1 cellular context compared by ENCODE assay signal in the genomic region with DNA sequence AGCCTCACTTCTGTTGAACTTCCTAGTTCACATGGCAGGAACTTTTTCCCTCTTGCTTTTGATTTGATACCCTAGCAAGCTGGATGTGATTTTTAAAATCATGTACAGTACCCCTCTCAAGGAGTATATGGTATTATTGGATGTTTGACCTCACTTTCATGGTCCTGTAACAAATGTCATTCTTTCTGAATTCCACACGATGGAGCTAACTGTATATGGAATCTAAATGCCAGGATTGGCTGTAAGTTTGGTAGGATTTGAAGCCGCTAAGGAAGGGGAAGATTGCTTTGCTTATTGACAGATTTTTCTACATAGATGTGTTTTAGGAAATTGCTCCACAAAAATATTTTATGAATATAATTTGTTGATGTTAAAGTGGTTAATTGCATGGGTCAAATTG.
TF ChIP-seq lines count a peak whose summit lies in the region.

No MANE protein-coding gene starts in this region.

TF ChIP-seq in IMR-90, 13 proteins besides CTCF, POLR2A, EP300 and RAD21 (continued from another document):
- TF ChIP-seq MAFK (IDR thresholded peaks at IDR 0.05; ENCODE audit: low read depth, low read length) (no peak), BHLHE40 (IDR thresholded peaks at IDR 0.05; ENCODE audit: low read depth, low read length) (no peak)
